1 cellular context compared by ENCODE assay signal in the genomic region with DNA sequence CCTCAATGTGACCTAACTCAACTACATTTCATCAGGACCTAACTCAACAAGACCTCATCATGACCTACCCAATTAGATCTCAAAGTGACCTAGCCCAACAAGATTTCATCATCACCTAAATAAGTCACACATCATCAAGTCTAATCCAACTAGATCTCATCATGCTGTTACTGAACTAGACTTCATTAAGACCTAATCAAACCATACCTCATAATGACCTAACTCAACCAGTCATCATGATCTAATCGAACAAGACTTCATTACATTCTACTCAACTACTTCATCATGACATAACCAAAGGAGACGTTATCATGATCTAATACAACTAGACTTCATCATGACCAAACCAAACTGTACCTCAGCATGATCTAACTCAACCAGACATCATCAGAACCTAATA.
TF ChIP-seq lines count a peak whose summit lies in the region.

No MANE protein-coding gene starts in this region.

TF ChIP-seq in HEK293, 187 proteins besides CTCF, POLR2A, EP300 and RAD21 (continued from another document):
- TF ChIP-seq, protein P1, sequence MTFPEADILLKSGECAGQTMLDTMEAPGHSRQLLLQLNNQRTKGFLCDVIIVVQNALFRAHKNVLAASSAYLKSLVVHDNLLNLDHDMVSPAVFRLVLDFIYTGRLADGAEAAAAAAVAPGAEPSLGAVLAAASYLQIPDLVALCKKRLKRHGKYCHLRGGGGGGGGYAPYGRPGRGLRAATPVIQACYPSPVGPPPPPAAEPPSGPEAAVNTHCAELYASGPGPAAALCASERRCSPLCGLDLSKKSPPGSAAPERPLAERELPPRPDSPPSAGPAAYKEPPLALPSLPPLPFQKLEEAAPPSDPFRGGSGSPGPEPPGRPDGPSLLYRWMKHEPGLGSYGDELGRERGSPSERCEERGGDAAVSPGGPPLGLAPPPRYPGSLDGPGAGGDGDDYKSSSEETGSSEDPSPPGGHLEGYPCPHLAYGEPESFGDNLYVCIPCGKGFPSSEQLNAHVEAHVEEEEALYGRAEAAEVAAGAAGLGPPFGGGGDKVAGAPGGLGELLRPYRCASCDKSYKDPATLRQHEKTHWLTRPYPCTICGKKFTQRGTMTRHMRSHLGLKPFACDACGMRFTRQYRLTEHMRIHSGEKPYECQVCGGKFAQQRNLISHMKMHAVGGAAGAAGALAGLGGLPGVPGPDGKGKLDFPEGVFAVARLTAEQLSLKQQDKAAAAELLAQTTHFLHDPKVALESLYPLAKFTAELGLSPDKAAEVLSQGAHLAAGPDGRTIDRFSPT (tag by site-specific recombination; IDR thresholded peaks at IDR 0.05), result peak; percentile 91
- TF ChIP-seq ZNF274 (IDR thresholded peaks at IDR 0.05; ENCODE audit: low read length) (no peak), ZNF274 (tag by site-specific recombination; IDR thresholded peaks at IDR 0.05; ENCODE audit: borderline replicate concordance) (no peak), ZNF677 (tag by site-specific recombination; IDR thresholded peaks at IDR 0.05) (no peak), ZFP37 (tag by site-specific recombination; IDR thresholded peaks at IDR 0.05) (peak; percentile 95), GLI4 (tag by site-specific recombination; IDR thresholded peaks at IDR 0.05) (no peak), ZNF768 (tag by site-specific recombination; IDR thresholded peaks at IDR 0.05) (no peak), ZNF510 (tag by site-specific recombination; IDR thresholded peaks at IDR 0.05; ENCODE audit: insufficient replicate concordance) (no peak), ZNF549 (tag by site-specific recombination; IDR thresholded peaks at IDR 0.05) (no peak), KLF16 (tag by site-specific recombination; IDR thresholded peaks at IDR 0.05) (no peak), ZNF555 (tag by site-specific recombination; conservative IDR thresholded peaks at IDR 0.05) (no peak), BCL11A (tag by site-specific recombination; IDR thresholded peaks at IDR 0.05; ENCODE audit: low read depth) (no peak), SP2 (tag by site-specific recombination; IDR thresholded peaks at IDR 0.05) (peak; percentile 33), KLF1 (tag by site-specific recombination; IDR thresholded peaks at IDR 0.05) (no peak), ZNF37A (tag by site-specific recombination; IDR thresholded peaks at IDR 0.05) (no peak), EGR2 (tag by site-specific recombination; IDR thresholded peaks at IDR 0.05; ENCODE audit: low read depth) (no peak), ZNF324 (tag by site-specific recombination; IDR thresholded peaks at IDR 0.05) (peak; percentile 97), ZBTB21 (tag by site-specific recombination; IDR thresholded peaks at IDR 0.05) (peak; percentile 97), ZFP41 (tag by site-specific recombination; IDR thresholded peaks at IDR 0.05; ENCODE audit: borderline replicate concordance) (no peak), ZNF571 (tag by site-specific recombination; IDR thresholded peaks at IDR 0.05) (0 out of 2 replicates have a peak, but pooled peaks have one; percentile 77), ZNF830 (tag by site-specific recombination; IDR thresholded peaks at IDR 0.05; ENCODE audit: low read depth) (no peak), GLIS2 (tag by site-specific recombination; IDR thresholded peaks at IDR 0.05) (no peak), ZNF174 (tag by site-specific recombination; IDR thresholded peaks at IDR 0.05) (no peak), ZNF529 (tag by site-specific recombination; IDR thresholded peaks at IDR 0.05; ENCODE audit: insufficient replicate concordance) (no peak), ZNF837 (tag by site-specific recombination; IDR thresholded peaks at IDR 0.05) (no peak), ZNF48 (tag by site-specific recombination; IDR thresholded peaks at IDR 0.05) (no peak), ZNF530 (tag by site-specific recombination; IDR thresholded peaks at IDR 0.05; ENCODE audit: low read depth) (no peak), ZNF302 (tag by site-specific recombination; IDR thresholded peaks at IDR 0.05; ENCODE audit: low read depth) (no peak), ZNF366 (tag by site-specific recombination; conservative IDR thresholded peaks at IDR 0.05) (peak; percentile 77), ZNF292 (tag by site-specific recombination; IDR thresholded peaks at IDR 0.05; ENCODE audit: borderline replicate concordance, low read depth) (no peak), ZNF777 (tag by site-specific recombination; IDR thresholded peaks at IDR 0.05; ENCODE audit: borderline replicate concordance) (no peak), ZNF335 (tag by site-specific recombination; conservative IDR thresholded peaks at IDR 0.05) (peak; percentile 40), ZNF596 (tag by site-specific recombination; IDR thresholded peaks at IDR 0.05) (no peak), ZNF221 (tag by site-specific recombination; IDR thresholded peaks at IDR 0.05; ENCODE audit: borderline replicate concordance) (no peak)
- TF ChIP-seq, protein P2, sequence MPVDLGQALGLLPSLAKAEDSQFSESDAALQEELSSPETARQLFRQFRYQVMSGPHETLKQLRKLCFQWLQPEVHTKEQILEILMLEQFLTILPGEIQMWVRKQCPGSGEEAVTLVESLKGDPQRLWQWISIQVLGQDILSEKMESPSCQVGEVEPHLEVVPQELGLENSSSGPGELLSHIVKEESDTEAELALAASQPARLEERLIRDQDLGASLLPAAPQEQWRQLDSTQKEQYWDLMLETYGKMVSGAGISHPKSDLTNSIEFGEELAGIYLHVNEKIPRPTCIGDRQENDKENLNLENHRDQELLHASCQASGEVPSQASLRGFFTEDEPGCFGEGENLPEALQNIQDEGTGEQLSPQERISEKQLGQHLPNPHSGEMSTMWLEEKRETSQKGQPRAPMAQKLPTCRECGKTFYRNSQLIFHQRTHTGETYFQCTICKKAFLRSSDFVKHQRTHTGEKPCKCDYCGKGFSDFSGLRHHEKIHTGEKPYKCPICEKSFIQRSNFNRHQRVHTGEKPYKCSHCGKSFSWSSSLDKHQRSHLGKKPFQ (tag by site-specific recombination; IDR thresholded peaks at IDR 0.05), result no peak
- TF ChIP-seq, protein P3, sequence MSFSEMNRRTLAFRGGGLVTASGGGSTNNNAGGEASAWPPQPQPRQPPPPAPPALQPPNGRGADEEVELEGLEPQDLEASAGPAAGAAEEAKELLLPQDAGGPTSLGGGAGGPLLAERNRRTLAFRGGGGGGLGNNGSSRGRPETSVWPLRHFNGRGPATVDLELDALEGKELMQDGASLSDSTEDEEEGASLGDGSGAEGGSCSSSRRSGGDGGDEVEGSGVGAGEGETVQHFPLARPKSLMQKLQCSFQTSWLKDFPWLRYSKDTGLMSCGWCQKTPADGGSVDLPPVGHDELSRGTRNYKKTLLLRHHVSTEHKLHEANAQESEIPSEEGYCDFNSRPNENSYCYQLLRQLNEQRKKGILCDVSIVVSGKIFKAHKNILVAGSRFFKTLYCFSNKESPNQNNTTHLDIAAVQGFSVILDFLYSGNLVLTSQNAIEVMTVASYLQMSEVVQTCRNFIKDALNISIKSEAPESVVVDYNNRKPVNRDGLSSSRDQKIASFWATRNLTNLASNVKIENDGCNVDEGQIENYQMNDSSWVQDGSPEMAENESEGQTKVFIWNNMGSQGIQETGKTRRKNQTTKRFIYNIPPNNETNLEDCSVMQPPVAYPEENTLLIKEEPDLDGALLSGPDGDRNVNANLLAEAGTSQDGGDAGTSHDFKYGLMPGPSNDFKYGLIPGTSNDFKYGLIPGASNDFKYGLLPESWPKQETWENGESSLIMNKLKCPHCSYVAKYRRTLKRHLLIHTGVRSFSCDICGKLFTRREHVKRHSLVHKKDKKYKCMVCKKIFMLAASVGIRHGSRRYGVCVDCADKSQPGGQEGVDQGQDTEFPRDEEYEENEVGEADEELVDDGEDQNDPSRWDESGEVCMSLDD (tag by site-specific recombination; IDR thresholded peaks at IDR 0.05), result no peak
- TF ChIP-seq, protein P4, sequence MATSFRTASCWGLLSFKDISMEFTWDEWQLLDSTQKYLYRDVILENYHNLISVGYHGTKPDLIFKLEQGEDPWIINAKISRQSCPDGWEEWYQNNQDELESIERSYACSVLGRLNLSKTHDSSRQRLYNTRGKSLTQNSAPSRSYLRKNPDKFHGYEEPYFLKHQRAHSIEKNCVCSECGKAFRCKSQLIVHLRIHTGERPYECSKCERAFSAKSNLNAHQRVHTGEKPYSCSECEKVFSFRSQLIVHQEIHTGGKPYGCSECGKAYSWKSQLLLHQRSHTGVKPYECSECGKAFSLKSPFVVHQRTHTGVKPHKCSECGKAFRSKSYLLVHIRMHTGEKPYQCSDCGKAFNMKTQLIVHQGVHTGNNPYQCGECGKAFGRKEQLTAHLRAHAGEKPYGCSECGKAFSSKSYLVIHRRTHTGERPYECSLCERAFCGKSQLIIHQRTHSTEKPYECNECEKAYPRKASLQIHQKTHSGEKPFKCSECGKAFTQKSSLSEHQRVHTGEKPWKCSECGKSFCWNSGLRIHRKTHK (tag by site-specific recombination; IDR thresholded peaks at IDR 0.05), result no peak
- TF ChIP-seq, protein P5, sequence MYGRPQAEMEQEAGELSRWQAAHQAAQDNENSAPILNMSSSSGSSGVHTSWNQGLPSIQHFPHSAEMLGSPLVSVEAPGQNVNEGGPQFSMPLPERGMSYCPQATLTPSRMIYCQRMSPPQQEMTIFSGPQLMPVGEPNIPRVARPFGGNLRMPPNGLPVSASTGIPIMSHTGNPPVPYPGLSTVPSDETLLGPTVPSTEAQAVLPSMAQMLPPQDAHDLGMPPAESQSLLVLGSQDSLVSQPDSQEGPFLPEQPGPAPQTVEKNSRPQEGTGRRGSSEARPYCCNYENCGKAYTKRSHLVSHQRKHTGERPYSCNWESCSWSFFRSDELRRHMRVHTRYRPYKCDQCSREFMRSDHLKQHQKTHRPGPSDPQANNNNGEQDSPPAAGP (tag by site-specific recombination; IDR thresholded peaks at IDR 0.05), result peak; percentile 77
- TF ChIP-seq, protein P6, sequence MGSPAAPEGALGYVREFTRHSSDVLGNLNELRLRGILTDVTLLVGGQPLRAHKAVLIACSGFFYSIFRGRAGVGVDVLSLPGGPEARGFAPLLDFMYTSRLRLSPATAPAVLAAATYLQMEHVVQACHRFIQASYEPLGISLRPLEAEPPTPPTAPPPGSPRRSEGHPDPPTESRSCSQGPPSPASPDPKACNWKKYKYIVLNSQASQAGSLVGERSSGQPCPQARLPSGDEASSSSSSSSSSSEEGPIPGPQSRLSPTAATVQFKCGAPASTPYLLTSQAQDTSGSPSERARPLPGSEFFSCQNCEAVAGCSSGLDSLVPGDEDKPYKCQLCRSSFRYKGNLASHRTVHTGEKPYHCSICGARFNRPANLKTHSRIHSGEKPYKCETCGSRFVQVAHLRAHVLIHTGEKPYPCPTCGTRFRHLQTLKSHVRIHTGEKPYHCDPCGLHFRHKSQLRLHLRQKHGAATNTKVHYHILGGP (tag by site-specific recombination; IDR thresholded peaks at IDR 0.05), result no peak
- TF ChIP-seq, protein P7, sequence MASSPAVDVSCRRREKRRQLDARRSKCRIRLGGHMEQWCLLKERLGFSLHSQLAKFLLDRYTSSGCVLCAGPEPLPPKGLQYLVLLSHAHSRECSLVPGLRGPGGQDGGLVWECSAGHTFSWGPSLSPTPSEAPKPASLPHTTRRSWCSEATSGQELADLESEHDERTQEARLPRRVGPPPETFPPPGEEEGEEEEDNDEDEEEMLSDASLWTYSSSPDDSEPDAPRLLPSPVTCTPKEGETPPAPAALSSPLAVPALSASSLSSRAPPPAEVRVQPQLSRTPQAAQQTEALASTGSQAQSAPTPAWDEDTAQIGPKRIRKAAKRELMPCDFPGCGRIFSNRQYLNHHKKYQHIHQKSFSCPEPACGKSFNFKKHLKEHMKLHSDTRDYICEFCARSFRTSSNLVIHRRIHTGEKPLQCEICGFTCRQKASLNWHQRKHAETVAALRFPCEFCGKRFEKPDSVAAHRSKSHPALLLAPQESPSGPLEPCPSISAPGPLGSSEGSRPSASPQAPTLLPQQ (tag by site-specific recombination; IDR thresholded peaks at IDR 0.05), result peak; percentile 94
- TF ChIP-seq, protein P8, sequence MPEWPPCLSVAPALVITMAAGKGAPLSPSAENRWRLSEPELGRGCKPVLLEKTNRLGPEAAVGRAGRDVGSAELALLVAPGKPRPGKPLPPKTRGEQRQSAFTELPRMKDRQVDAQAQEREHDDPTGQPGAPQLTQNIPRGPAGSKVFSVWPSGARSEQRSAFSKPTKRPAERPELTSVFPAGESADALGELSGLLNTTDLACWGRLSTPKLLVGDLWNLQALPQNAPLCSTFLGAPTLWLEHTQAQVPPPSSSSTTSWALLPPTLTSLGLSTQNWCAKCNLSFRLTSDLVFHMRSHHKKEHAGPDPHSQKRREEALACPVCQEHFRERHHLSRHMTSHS (tag by site-specific recombination; IDR thresholded peaks at IDR 0.05), result no peak
- TF ChIP-seq, protein P9, sequence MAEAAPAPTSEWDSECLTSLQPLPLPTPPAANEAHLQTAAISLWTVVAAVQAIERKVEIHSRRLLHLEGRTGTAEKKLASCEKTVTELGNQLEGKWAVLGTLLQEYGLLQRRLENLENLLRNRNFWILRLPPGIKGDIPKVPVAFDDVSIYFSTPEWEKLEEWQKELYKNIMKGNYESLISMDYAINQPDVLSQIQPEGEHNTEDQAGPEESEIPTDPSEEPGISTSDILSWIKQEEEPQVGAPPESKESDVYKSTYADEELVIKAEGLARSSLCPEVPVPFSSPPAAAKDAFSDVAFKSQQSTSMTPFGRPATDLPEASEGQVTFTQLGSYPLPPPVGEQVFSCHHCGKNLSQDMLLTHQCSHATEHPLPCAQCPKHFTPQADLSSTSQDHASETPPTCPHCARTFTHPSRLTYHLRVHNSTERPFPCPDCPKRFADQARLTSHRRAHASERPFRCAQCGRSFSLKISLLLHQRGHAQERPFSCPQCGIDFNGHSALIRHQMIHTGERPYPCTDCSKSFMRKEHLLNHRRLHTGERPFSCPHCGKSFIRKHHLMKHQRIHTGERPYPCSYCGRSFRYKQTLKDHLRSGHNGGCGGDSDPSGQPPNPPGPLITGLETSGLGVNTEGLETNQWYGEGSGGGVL (tag by site-specific recombination; IDR thresholded peaks at IDR 0.05), result peak; percentile 71
- TF ChIP-seq, protein P10, sequence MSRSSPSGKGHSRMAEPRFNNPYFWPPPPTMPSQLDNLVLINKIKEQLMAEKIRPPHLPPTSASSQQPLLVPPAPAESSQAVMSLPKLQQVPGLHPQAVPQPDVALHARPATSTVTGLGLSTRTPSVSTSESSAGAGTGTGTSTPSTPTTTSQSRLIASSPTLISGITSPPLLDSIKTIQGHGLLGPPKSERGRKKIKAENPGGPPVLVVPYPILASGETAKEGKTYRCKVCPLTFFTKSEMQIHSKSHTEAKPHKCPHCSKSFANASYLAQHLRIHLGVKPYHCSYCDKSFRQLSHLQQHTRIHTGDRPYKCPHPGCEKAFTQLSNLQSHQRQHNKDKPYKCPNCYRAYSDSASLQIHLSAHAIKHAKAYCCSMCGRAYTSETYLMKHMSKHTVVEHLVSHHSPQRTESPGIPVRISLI (tag by site-specific recombination; IDR thresholded peaks at IDR 0.05), result peak; percentile 55; the same call in 1 of the 2 replicates
TF ChIP-seq in HEK293: peak in this region for 42.
